Comparison of ENCODE assay signal across 1 cellular context in genomic region chr20:17808782-17809181, GRCh38.
TF ChIP-seq lines count a peak whose summit lies in the region.

No MANE protein-coding gene starts in this region.

TF ChIP-seq in HepG2, 621 proteins besides CTCF, POLR2A, EP300 and RAD21 (continued from another document and continues in another):
- TF ChIP-seq HMGXB3 (CRISPR knock-in tag; IDR thresholded peaks at IDR 0.05; ENCODE audit: borderline replicate concordance), result no peak
- TF ChIP-seq SALL2 (CRISPR knock-in tag; IDR thresholded peaks at IDR 0.05), result no peak
- TF ChIP-seq SNAPC5 (CRISPR knock-in tag; IDR thresholded peaks at IDR 0.05; ENCODE audit: borderline replicate concordance), result no peak
- no peak for TF ChIP-seq MAX (IDR thresholded peaks at IDR 0.05)
- no peak for TF ChIP-seq PLSCR1 (CRISPR knock-in tag; IDR thresholded peaks at IDR 0.05; ENCODE audit: borderline replicate concordance)
- peak; percentile 62 for TF ChIP-seq RARA (CRISPR knock-in tag; IDR thresholded peaks at IDR 0.05)
- TF ChIP-seq NFKB2 (CRISPR knock-in tag; IDR thresholded peaks at IDR 0.05; ENCODE audit: borderline replicate concordance), result no peak
- TF ChIP-seq ZBTB40 (IDR thresholded peaks at IDR 0.05), result no peak
- peak; percentile 20; the same call in 1 of the 2 replicates for TF ChIP-seq ZBTB40 (CRISPR knock-in tag; IDR thresholded peaks at IDR 0.05)
- 0 out of 2 replicates have a peak, but pooled peaks have one; percentile 50 for TF ChIP-seq FOXO4 (CRISPR knock-in tag; conservative IDR thresholded peaks at IDR 0.05)
- 0 out of 2 replicates have a peak, but pooled peaks have one; percentile 18 for TF ChIP-seq ZNF788 (CRISPR knock-in tag; IDR thresholded peaks at IDR 0.05; ENCODE audit: borderline replicate concordance)
- no peak for TF ChIP-seq ZNF720 (CRISPR knock-in tag; IDR thresholded peaks at IDR 0.05)
- peak; percentile 48; the same call in 1 of the 2 replicates for TF ChIP-seq KDM5B (CRISPR knock-in tag; IDR thresholded peaks at IDR 0.05; ENCODE audit: borderline replicate concordance)
- no peak for TF ChIP-seq SKIL (CRISPR knock-in tag; IDR thresholded peaks at IDR 0.05; ENCODE audit: borderline replicate concordance)
- TF ChIP-seq NR2F6 (IDR thresholded peaks at IDR 0.05), result peak; percentile 17; the same call in 1 of the 2 replicates
- 0 out of 2 replicates have a peak, but pooled peaks have one; percentile 26 for TF ChIP-seq NR2F6 (CRISPR knock-in tag; IDR thresholded peaks at IDR 0.05)
- TF ChIP-seq RXRA (CRISPR knock-in tag; IDR thresholded peaks at IDR 0.05), result peak; percentile 54; the same call in 1 of the 2 replicates
- 0 out of 2 replicates have a peak, but pooled peaks have one; percentile 0 for TF ChIP-seq FOSL2 (CRISPR knock-in tag; IDR thresholded peaks at IDR 0.05)
- 0 out of 2 replicates have a peak, but pooled peaks have one; percentile 1 for TF ChIP-seq ZNF280D (CRISPR knock-in tag; IDR thresholded peaks at IDR 0.05)
- peak; percentile 7; the same call in 1 of the 2 replicates for TF ChIP-seq ZNF292 (CRISPR knock-in tag; IDR thresholded peaks at IDR 0.05; ENCODE audit: borderline replicate concordance, low read depth)
- TF ChIP-seq CHD4 (IDR thresholded peaks at IDR 0.05; ENCODE audit: borderline replicate concordance, low read length), result 0 out of 2 replicates have a peak, but pooled peaks have one; percentile 33
- no peak for TF ChIP-seq ZNF326 (CRISPR knock-in tag; IDR thresholded peaks at IDR 0.05; ENCODE audit: borderline replicate concordance)
- TF ChIP-seq ZFAT (CRISPR knock-in tag; conservative IDR thresholded peaks at IDR 0.05), result no peak
- TF ChIP-seq ZNF83 (CRISPR knock-in tag; IDR thresholded peaks at IDR 0.05; ENCODE audit: borderline replicate concordance), result no peak
- no peak for TF ChIP-seq ELF4 (CRISPR knock-in tag; IDR thresholded peaks at IDR 0.05; ENCODE audit: borderline replicate concordance)
- no peak for TF ChIP-seq ZNF780A (CRISPR knock-in tag; IDR thresholded peaks at IDR 0.05)
- no peak for TF ChIP-seq ZMAT5 (CRISPR knock-in tag; IDR thresholded peaks at IDR 0.05; ENCODE audit: borderline replicate concordance, low read depth)
- TF ChIP-seq ZFP90 (CRISPR knock-in tag; IDR thresholded peaks at IDR 0.05; ENCODE audit: borderline replicate concordance), result no peak
- TF ChIP-seq ESRRA (CRISPR knock-in tag; IDR thresholded peaks at IDR 0.05; ENCODE audit: low read depth), result peak; percentile 90
- TF ChIP-seq NR1H2 (CRISPR knock-in tag; IDR thresholded peaks at IDR 0.05; ENCODE audit: borderline replicate concordance, low read depth), result no peak
